In genomic region chr5:158977642-158978041, GRCh38 we compare ENCODE assay signal across 25 cellular contexts.
DNase-seq lines count a peak whose midpoint lies in the region; ATAC-seq, FAIRE-seq and TF ChIP-seq lines count a peak whose summit lies in the region.
"Had no signal": no experiment of that assay in that cellular context is flagged by ENCODE, and none has a peak within 500 bp of the region (broad histone marks: within the 10 kb centered on the region; RNA-seq: fewer than 3 reads in every experiment).

No MANE protein-coding gene starts in this region.

- DNase-seq in A549 (ENCODE audit: low read depth in 1 of 2, low spot score in 1 of 2) (no peak), choroid plexus epithelial cell (ENCODE audit: low read depth) (peak; percentile 52), osteoblast (ENCODE audit: insufficient read length, low spot score, missing footprints) (no peak), AG08395 (ENCODE audit: low spot score) (no peak), frontal cortex (ENCODE audit: low spot score in 2 of 2) (no peak), HTR-8/SVneo (ENCODE audit: insufficient read length, low spot score) (no peak)
- no peak for DNase-seq in central memory CD4-positive, alpha-beta T cell
- DNase-seq: activated B cell treated with CpG ODN at 0.5 μM for 24 hours; activated CD4-positive, alpha-beta T cell treated with anti-CD3 and anti-CD28 coated beads, Interleukin-2, amount 50 U/mL, for 48 hours; activated CD8-positive, alpha-beta memory T cell treated with anti-CD3 and anti-CD28 coated beads, Interleukin-2, amount 50 U/mL, for 48 hours; activated naive CD8-positive, alpha-beta T cell treated with anti-CD3 and anti-CD28 coated beads, Interleukin-2, amount 10 ng/mL, durations not matched to agents 7 days and 5 days; body of pancreas; CD4-positive, alpha-beta memory T cell; DMS 273 treated with DMSO at 0.1 percent for 48 hours; kidney glomerular epithelial cell; mammary epithelial cell; NCI-H1092 treated with DMSO at 0.1 percent for 48 hours; NCI-H2029; NCI-H345; NCI-H774; RPMI8226; spleen; stimulated activated CD4-positive, alpha-beta T cell treated with anti-CD3 and anti-CD28 coated beads, Interleukin-2, amount 100 ng/mL, for 48 hours had no signal

- H4K20me1 ChIP-seq in osteoblast (ENCODE audit: insufficient read depth, low read length) = no peaks in the 10 kb centered on the region

- peak overlapping the region; percentile 19 to 32; a peak in 4 of 6 replicates for H3K27ac ChIP-seq in A549
- H3K27ac ChIP-seq in C4-2B = peak overlapping the region; percentile 9; the same call in 1 of the 2 replicates
- peak overlapping the region; percentile 80 for H3K27ac ChIP-seq in osteoblast (ENCODE audit: low read depth, low read length)
- H3K27ac ChIP-seq: body of pancreas, spleen had no signal

- TF ChIP-seq POLR2A in A549 (IDR thresholded peaks at IDR 0.05; ENCODE audit: low read length) = no peak

- 88% methylated on average over 7 of the region's 7 CpGs for WGBS in A549 (ENCODE audit: missing lambda C conversion rate)

- no peak for TF ChIP-seq RAD21 in A549 (conservative IDR thresholded peaks at IDR 0.05 in 1 of 2, IDR thresholded peaks at IDR 0.05 in 1 of 2)

- POLR2A ChIA-PET in A549 (lab: Yijun Ruan, JAX) = no interaction called here

- H2AFZ ChIP-seq in osteoblast (ENCODE audit: low read length) = no peak overlapping the region

- CTCF ChIA-PET in A549 (lab: Yijun Ruan, JAX) = interaction anchor here (1.2 kb wide), 2 partner anchors 11 to 55 kb away, joined by 3 read pairs; no protein-coding TSS in a partner anchor

- H3K9me3 ChIP-seq in A549 (no peaks in the 10 kb centered on the region), osteoblast (ENCODE audit: low read depth, low read length) (no peaks in the 10 kb centered on the region)
- H3K9me3 ChIP-seq: body of pancreas, spleen had no signal

- no peak for ATAC-seq in A549
- ATAC-seq: body of pancreas; stimulated activated memory B cell treated with anti-CD40 and anti-IgM and Interleukin-4, amounts not matched to agents 10 μg/mL and 1 μg/mL and 100 μg/mL, for 72 hours had no signal

- no peak for TF ChIP-seq EP300 in A549 (IDR thresholded peaks at IDR 0.05)

- no peak for TF ChIP-seq CTCF in A549 (IDR thresholded peaks at IDR 0.05)
- TF ChIP-seq CTCF in C4-2B (conservative IDR thresholded peaks at IDR 0.05) = no peak
- no peak for TF ChIP-seq CTCF in choroid plexus epithelial cell (conservative IDR thresholded peaks at IDR 0.05; ENCODE audit: low read depth, low read length)
- TF ChIP-seq CTCF in osteoblast (IDR thresholded peaks at IDR 0.05; ENCODE audit: extremely low read depth, low read depth, low read length) = no peak

- no peaks in the 10 kb centered on the region for H3K36me3 ChIP-seq in osteoblast (ENCODE audit: insufficient read depth, low read length)
- H3K36me3 ChIP-seq: spleen had no signal

- H3K4me2 ChIP-seq in A549 (no peak overlapping the region; the same call in 2 of the 3 replicates), osteoblast (ENCODE audit: insufficient read depth, low read length) (peak overlapping the region; percentile 62)

- peaks cover 52% of the 10 kb centered on the region for H3K4me1 ChIP-seq in A549
- H3K4me1 ChIP-seq in osteoblast (ENCODE audit: insufficient read depth, low read length) = peaks cover 51% of the 10 kb centered on the region

- H3K79me2 ChIP-seq in osteoblast (ENCODE audit: insufficient read depth, low read length) = peaks cover 49% of the 10 kb centered on the region

- FAIRE-seq in A549 (lab: Jason Lieb, UNC) = no peak
- no peak for FAIRE-seq in frontal cortex (lab: Jason Lieb, UNC)
- no peak for FAIRE-seq in HTR-8/SVneo (lab: Jason Lieb, UNC)

- H3K27me3 ChIP-seq in osteoblast (ENCODE audit: insufficient read depth, low read length) = no peaks in the 10 kb centered on the region
- H3K27me3 ChIP-seq: body of pancreas, spleen had no signal

- H3K4me3 ChIP-seq in A549 (no peak overlapping the region), choroid plexus epithelial cell (ENCODE audit: low read depth, low read length) (no peak overlapping the region), osteoblast (ENCODE audit: insufficient read depth, low read length) (no peak overlapping the region)
- H3K4me3 ChIP-seq: body of pancreas, spleen had no signal

TF ChIP-seq in A549, 52 proteins besides CTCF, POLR2A, EP300 and RAD21:
- TF ChIP-seq BHLHE40 (IDR thresholded peaks at IDR 0.05; ENCODE audit: low read depth, low read length) = no peak
- TF ChIP-seq SMC3 (IDR thresholded peaks at IDR 0.05) = no peak
- TF ChIP-seq FOSL2 (IDR thresholded peaks at IDR 0.05) = no peak
- TF ChIP-seq FOSL2 (CRISPR knock-in tag; IDR thresholded peaks at IDR 0.05) = no peak
- no peak for TF ChIP-seq CHD4 (IDR thresholded peaks at IDR 0.05; ENCODE audit: borderline replicate concordance)
- TF ChIP-seq CBX8 (IDR thresholded peaks at IDR 0.05) = no peak
- TF ChIP-seq, protein P1, sequence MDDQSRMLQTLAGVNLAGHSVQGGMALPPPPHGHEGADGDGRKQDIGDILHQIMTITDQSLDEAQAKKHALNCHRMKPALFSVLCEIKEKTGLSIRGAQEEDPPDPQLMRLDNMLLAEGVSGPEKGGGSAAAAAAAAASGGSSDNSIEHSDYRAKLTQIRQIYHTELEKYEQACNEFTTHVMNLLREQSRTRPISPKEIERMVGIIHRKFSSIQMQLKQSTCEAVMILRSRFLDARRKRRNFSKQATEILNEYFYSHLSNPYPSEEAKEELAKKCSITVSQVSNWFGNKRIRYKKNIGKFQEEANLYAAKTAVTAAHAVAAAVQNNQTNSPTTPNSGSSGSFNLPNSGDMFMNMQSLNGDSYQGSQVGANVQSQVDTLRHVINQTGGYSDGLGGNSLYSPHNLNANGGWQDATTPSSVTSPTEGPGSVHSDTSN (IDR thresholded peaks at IDR 0.05) = no peak
- no peak for TF ChIP-seq NFE2L2 (conservative IDR thresholded peaks at IDR 0.05; ENCODE audit: low read length)
- no peak for TF ChIP-seq RFX5 (IDR thresholded peaks at IDR 0.05)
- TF ChIP-seq FOSB (CRISPR knock-in tag; IDR thresholded peaks at IDR 0.05) = no peak
- TF ChIP-seq JUN (IDR thresholded peaks at IDR 0.05) = no peak
- TF ChIP-seq MYC (IDR thresholded peaks at IDR 0.05; ENCODE audit: borderline replicate concordance, low read length) = no peak
- no peak for TF ChIP-seq HOXA7 (CRISPR knock-in tag; IDR thresholded peaks at IDR 0.05)
- TF ChIP-seq, protein P2, sequence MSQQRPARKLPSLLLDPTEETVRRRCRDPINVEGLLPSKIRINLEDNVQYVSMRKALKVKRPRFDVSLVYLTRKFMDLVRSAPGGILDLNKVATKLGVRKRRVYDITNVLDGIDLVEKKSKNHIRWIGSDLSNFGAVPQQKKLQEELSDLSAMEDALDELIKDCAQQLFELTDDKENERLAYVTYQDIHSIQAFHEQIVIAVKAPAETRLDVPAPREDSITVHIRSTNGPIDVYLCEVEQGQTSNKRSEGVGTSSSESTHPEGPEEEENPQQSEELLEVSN (IDR thresholded peaks at IDR 0.05; ENCODE audit: borderline replicate concordance, low read depth) = no peak
- no peak for TF ChIP-seq BCL3 (IDR thresholded peaks at IDR 0.05)
- TF ChIP-seq ATOH8 (CRISPR knock-in tag; IDR thresholded peaks at IDR 0.05; ENCODE audit: low read depth) = no peak
TF ChIP-seq in A549: peak in this region for 0.

Comparison
In these comparisons a context has a peak if more than half of its experiments do, and no peak if none do; other contexts are left out.
1. H3K27ac ChIP-seq: peak in every context shown above with its lines; median percentile 80 in osteoblast; 26 in A549; 9 in C4-2B.